3 cellular contexts compared by ENCODE assay signal in genomic region chr13:57491318-57491717, GRCh38.
TF ChIP-seq lines count a peak whose summit lies in the region.

No MANE protein-coding gene starts in this region.

TF ChIP-seq in A549, 52 proteins besides CTCF, POLR2A, EP300 and RAD21 (continued from another document):
- TF ChIP-seq BHLHE40 (IDR thresholded peaks at IDR 0.05; ENCODE audit: low read depth, low read length) (no peak), NR3C1 (IDR thresholded peaks at IDR 0.05) (no peak), HEYL (CRISPR knock-in tag; IDR thresholded peaks at IDR 0.05) (no peak), MAX (IDR thresholded peaks at IDR 0.05) (no peak), RNF2 (IDR thresholded peaks at IDR 0.05; ENCODE audit: borderline replicate concordance, low read depth) (no peak)

TF ChIP-seq in IMR-90, 13 proteins besides CTCF, POLR2A, EP300 and RAD21 (continued from another document):
- peak; percentile 89 for TF ChIP-seq MAFK (IDR thresholded peaks at IDR 0.05; ENCODE audit: low read depth, low read length)

TF ChIP-seq in K562, 482 proteins besides CTCF, POLR2A, EP300 and RAD21 (continued from another document):
- TF ChIP-seq SRSF7 (optimal IDR thresholded peaks at IDR 0.05; ENCODE audit: low read depth, low read length) = no peak
- peak; percentile 48; the same call in 1 of the 2 replicates for TF ChIP-seq MAFK (IDR thresholded peaks at IDR 0.05; ENCODE audit: low read length)
- TF ChIP-seq KLF6 (CRISPR knock-in tag; IDR thresholded peaks at IDR 0.05; ENCODE audit: borderline replicate concordance) = no peak
- TF ChIP-seq MTA1 (IDR thresholded peaks at IDR 0.05; ENCODE audit: borderline replicate concordance) = no peak
- peak; percentile 49 for TF ChIP-seq MAFF (IDR thresholded peaks at IDR 0.05; ENCODE audit: low read length)
- TF ChIP-seq CBX1 (IDR thresholded peaks at IDR 0.05; ENCODE audit: low read depth) = no peak
- TF ChIP-seq THRAP3 (IDR thresholded peaks at IDR 0.05; ENCODE audit: borderline replicate concordance) = no peak
- no peak for TF ChIP-seq SMAD3 (CRISPR knock-in tag; conservative IDR thresholded peaks at IDR 0.05)
- TF ChIP-seq ARID1B (IDR thresholded peaks at IDR 0.05) = no peak
- TF ChIP-seq MAFG (tag; conservative IDR thresholded peaks at IDR 0.05) = 0 out of 2 replicates have a peak, but pooled peaks have one; percentile 6
- no peak for TF ChIP-seq KLF13 (tag; IDR thresholded peaks at IDR 0.05; ENCODE audit: borderline replicate concordance, low read depth)
